In genomic region chr14:32259368-32260013, GRCh38 we compare ENCODE assay signal across 8 cellular contexts. TPM values are rescaled to one million over a fixed set of nuclear protein-coding genes. Genes with fewer than 3 reads are reported as not detected.
DNase-seq lines count a peak whose midpoint lies in the region; ATAC-seq, FAIRE-seq and TF ChIP-seq lines count a peak whose summit lies in the region.

No MANE protein-coding gene starts in this region.

- H3K4me2 ChIP-seq in GM12878 (ENCODE audit: control insufficient read depth, insufficient read depth), result peak overlapping the region; percentile 55; the same call in 1 of the 2 replicates

- no peaks in the 10 kb centered on the region for H3K79me2 ChIP-seq in GM12878 (ENCODE audit: control insufficient read depth, insufficient read depth, low read length)

- peaks cover 12% of the 10 kb centered on the region for H3K9me3 Mint-ChIP-seq in activated T-cell treated with anti-CD3 and anti-CD28 coated beads, Interleukin-2, amount 50 U/mL, for 4 hours
- H3K9me3 Mint-ChIP-seq in stimulated activated effector memory CD8-positive, alpha-beta T cell treated with anti-CD3 and anti-CD28 coated beads, Interleukin-12 subunit alpha, Interleukin-12 subunit beta, amount 100 ng/mL, for 72 hours, result peaks cover 7% of the 10 kb centered on the region

- H3K27ac Mint-ChIP-seq in stimulated activated effector memory CD8-positive, alpha-beta T cell treated with anti-CD3 and anti-CD28 coated beads, Interleukin-12 subunit alpha, Interleukin-12 subunit beta, amount 100 ng/mL, for 72 hours, result no peak overlapping the region

- ATAC-seq in activated T-cell treated with anti-CD3 and anti-CD28 coated beads, Interleukin-2, amount 50 U/mL, for 4 hours, result peak; percentile 50 to 60
- ATAC-seq in GM12878 (peak; percentile 90), Right ventricle myocardium superior (ENCODE audit: poor library complexity) (no peak)
- ATAC-seq in stimulated activated effector memory CD8-positive, alpha-beta T cell treated with anti-CD3 and anti-CD28 coated beads, Interleukin-12 subunit alpha, Interleukin-12 subunit beta, amount 100 ng/mL, for 72 hours, result peak; percentile 72

- no peak for TF ChIP-seq POLR2A in GM12878 (IDR thresholded peaks at IDR 0.05; ENCODE audit: low read depth, low read length)

- peaks cover 24% of the 10 kb centered on the region for H3K4me1 ChIP-seq in GM12878 (ENCODE audit: control insufficient read depth, insufficient read depth, low read length)

- peak; percentile 57 for FAIRE-seq in GM12878 (lab: Jason Lieb, UNC)

- intact Hi-C loops in GM12878 (cut with micrococcal nuclease; ENCODE audit: unreplicated experiment) (loop anchor here (1.0 to 5.0 kb wide), 2 partner anchors 113 to 301 kb away; no protein-coding TSS in a partner anchor), Right ventricle myocardium superior (cut with DNase I) (loop anchor here (10.0 kb wide), 1 partner anchor 205 kb away; no protein-coding TSS in a partner anchor)

- DNase-seq in activated T-cell treated with anti-CD3 and anti-CD28 coated beads, Interleukin-2, amount 50 U/mL, for 4 hours, result no peak
- no peak for DNase-seq in activated T-cell treated with anti-CD3 and anti-CD28 coated beads for 4 hours
- DNase-seq in H7, result peak; percentile 33
- peak; percentile 66 for DNase-seq in GM12878 (ENCODE audit: low read depth, low spot score)
- no peak for DNase-seq in stimulated activated effector memory CD8-positive, alpha-beta T cell treated with anti-CD3 and anti-CD28 coated beads, Interleukin-12 subunit alpha, Interleukin-12 subunit beta, amount 100 ng/mL, for 72 hours (ENCODE audit: low spot score in 2 of 2)
- no peak for DNase-seq in activated CD8-positive, alpha-beta memory T cell treated with anti-CD3 and anti-CD28 coated beads, Interleukin-2, amount 50 U/mL, for 48 hours
- no peak for DNase-seq in Right ventricle myocardium superior

- POLR2A ChIA-PET in GM12878 (lab: Charles Lee), result no interaction called here

- TF ChIP-seq CTCF in GM12878 (IDR thresholded peaks at IDR 0.05 in 2 of 3, conservative IDR thresholded peaks at IDR 0.05 in 1 of 3; ENCODE audit: control insufficient read depth in 2 of 3, extremely low read depth in 1 of 3, insufficient read depth in 1 of 3, low read depth in 3 of 3, low read length in 3 of 3), result no peak

- RAD21 ChIA-PET in GM12878 (lab: Charles Lee; ENCODE audit: unreplicated experiment), result interaction anchor here (0.8 to 2.3 kb wide), 16 partner anchors 13 to 839 kb away, joined by 3 to 13 read pairs (median 4); partner anchors contain the start of genes ARHGAP5 and HEATR5A

- H3K27ac ChIP-seq in KOPT-K1 (ENCODE audit: low read depth, low read length, poor library complexity, severe bottlenecking) (peak overlapping the region; percentile 70), GM12878 (ENCODE audit: control insufficient read depth, insufficient read depth) (peak overlapping the region; percentile 69)

- H2AFZ ChIP-seq in GM12878 (ENCODE audit: control insufficient read depth, low read depth, low read length), result peak overlapping the region; percentile 55; the same call in 1 of the 2 replicates

- no TSS peak for BruUV-seq in GM12878 (replicated peaks; lab: Mats Ljungman, UMichigan)

- peak; percentile 41 to 45; a peak in 2 of 4 replicates for TF ChIP-seq EP300 in GM12878 (IDR thresholded peaks at IDR 0.05; ENCODE audit: borderline replicate concordance in 1 of 2, control insufficient read depth in 1 of 2, low read depth in 2 of 2, low read length in 2 of 2)

- no peaks in the 10 kb centered on the region for H4K20me1 ChIP-seq in GM12878 (ENCODE audit: control insufficient read depth, insufficient read depth)

- H3K27me3 Mint-ChIP-seq in activated T-cell treated with anti-CD3 and anti-CD28 coated beads, Interleukin-2, amount 50 U/mL, for 4 hours (ENCODE audit: low read depth), result no peaks in the 10 kb centered on the region

- H3K4me3 Mint-ChIP-seq in activated T-cell treated with anti-CD3 and anti-CD28 coated beads, Interleukin-2, amount 50 U/mL, for 4 hours, result no peak overlapping the region
- no peak overlapping the region for H3K4me3 Mint-ChIP-seq in stimulated activated effector memory CD8-positive, alpha-beta T cell treated with anti-CD3 and anti-CD28 coated beads, Interleukin-12 subunit alpha, Interleukin-12 subunit beta, amount 100 ng/mL, for 72 hours

- H3K4me1 Mint-ChIP-seq in activated T-cell treated with anti-CD3 and anti-CD28 coated beads, Interleukin-2, amount 50 U/mL, for 4 hours (ENCODE audit: low read depth), result peaks cover 10% of the 10 kb centered on the region
- H3K4me1 Mint-ChIP-seq in stimulated activated effector memory CD8-positive, alpha-beta T cell treated with anti-CD3 and anti-CD28 coated beads, Interleukin-12 subunit alpha, Interleukin-12 subunit beta, amount 100 ng/mL, for 72 hours, result peaks cover 10% of the 10 kb centered on the region

- no peak overlapping the region for H3K4me3 ChIP-seq in H7 (ENCODE audit: insufficient read depth, low read depth, low read length)
- no peak overlapping the region for H3K4me3 ChIP-seq in GM12878

- H3K36me3 ChIP-seq in H7 (replicated peaks; ENCODE audit: control insufficient read depth, insufficient read depth, low read length) (no peaks in the 10 kb centered on the region; the same call in 1 of the 2 replicates), KOPT-K1 (ENCODE audit: insufficient read depth, low read length) (no peaks in the 10 kb centered on the region), GM12878 (ENCODE audit: control insufficient read depth in 2 of 2, insufficient read depth in 2 of 2, low read length in 1 of 2) (no peaks in the 10 kb centered on the region)

- no peaks in the 10 kb centered on the region for H3K36me3 Mint-ChIP-seq in activated T-cell treated with anti-CD3 and anti-CD28 coated beads, Interleukin-2, amount 50 U/mL, for 4 hours (ENCODE audit: insufficient read depth)
- no peaks in the 10 kb centered on the region for H3K36me3 Mint-ChIP-seq in stimulated activated effector memory CD8-positive, alpha-beta T cell treated with anti-CD3 and anti-CD28 coated beads, Interleukin-12 subunit alpha, Interleukin-12 subunit beta, amount 100 ng/mL, for 72 hours

- no peak overlapping the region for H3K9ac ChIP-seq in GM12878 (ENCODE audit: control insufficient read depth, insufficient read depth, low read length)

- H3K9me3 ChIP-seq in KOPT-K1 (ENCODE audit: insufficient read depth, low read length, poor library complexity, severe bottlenecking) (peaks cover 19% of the 10 kb centered on the region), GM12878 (replicated peaks; ENCODE audit: control insufficient read depth, insufficient read depth, low read length) (peaks cover 8% of the 10 kb centered on the region; the same call in 1 of the 3 replicates)

- 0 out of 2 replicates have a peak, but pooled peaks have one; percentile 6 for TF ChIP-seq RAD21 in GM12878 (IDR thresholded peaks at IDR 0.05; ENCODE audit: insufficient read depth, low read depth, low read length)

- SMC1A ChIA-PET in GM12878 (lab: Charles Lee; ENCODE audit: uncharacterized antibody, unreplicated experiment), result interaction anchor here (0.5 to 2.2 kb wide), 30 partner anchors 9 to 768 kb away, joined by 3 to 13 read pairs (median 3); partner anchors contain the start of gene ARHGAP5

- CTCF ChIA-PET in GM12878 (lab: Yijun Ruan, JAX), result interaction anchor here (0.7 to 2.5 kb wide), 19 partner anchors 9 to 749 kb away, joined by 3 to 23 read pairs (median 4); no protein-coding TSS in a partner anchor

- no peaks in the 10 kb centered on the region for H3K27me3 ChIP-seq in H7 (ENCODE audit: control insufficient read depth, insufficient read depth, low read length)
- no peaks in the 10 kb centered on the region for H3K27me3 ChIP-seq in GM12878 (replicated peaks in 1 of 2; ENCODE audit: control insufficient read depth in 2 of 2, insufficient read depth in 2 of 2, low read length in 1 of 2)

- in situ Hi-C loops in GM12878 (cut with MboI), result loop anchor here (5.0 kb wide), 3 partner anchors 208 to 752 kb away; no protein-coding TSS in a partner anchor

RNA-seq across cellular contexts. Expression of gene RNU6-8, which starts 56.4 kb away (rescaled TPM):
- not detected for total RNA-seq in activated T-cell treated with anti-CD3 and anti-CD28 coated beads, Interleukin-2, amount 50 U/mL, for 4 hours
- total RNA-seq in H7 (2014; rRNA removed; shearing (Covaris generic)), result not detected in 2 replicates
- total RNA-seq in GM12878 (2013; cell fraction: nucleolus; rRNA removed), result not detected in 2 replicates
- total RNA-seq in GM12878 (2014; rRNA removed) (not detected in 2 replicates), GM12878 (2014; rRNA removed; fragmentation: Illumina TruSeq; extraction: Trizol) (not detected in 2 replicates), GM12878 (2021) (not detected in 2 replicates), Right ventricle myocardium superior (not detected)
- polyA plus RNA-seq in GM12878 (2011; ENCODE audit: low read depth), result not detected
- polyA plus RNA-seq in GM12878 (2011; rRNA removed) (not detected in 2 replicates), GM12878 (2014; fragmentation: Illumina TruSeq; extraction: Trizol) (not detected in 2 replicates), GM12878 (2014; fragmentation: Nextera tagmentation; extraction: Ambion mirVana) (not detected), GM12878 (2014; rRNA removed) (not detected in 2 replicates), GM12878 (2016; fragmentation: Nextera tagmentation; extraction: Ambion mirVana) (not detected)
- polyA plus RNA-seq in GM12878 (2011; cell fraction: cytosol; rRNA removed), result not detected in 2 replicates
- not detected in 2 replicates for polyA plus RNA-seq in GM12878 (2011; cell fraction: nucleus; rRNA removed)
- not detected in 2 replicates for polyA plus RNA-seq in GM12878 (2012)
- not detected in 2 replicates for polyA minus RNA-seq in GM12878 (2011; rRNA and poly(A)+ RNA removed)
- not detected in 2 replicates for polyA minus RNA-seq in GM12878 (2011; cell fraction: cytosol; rRNA and poly(A)+ RNA removed)
- polyA minus RNA-seq in GM12878 (2011; cell fraction: nucleus; rRNA and poly(A)+ RNA removed), result under 0.01 TPM in 1 of 2 replicates, not detected in the other

RNA-seq across cellular contexts. Expression of gene RNU6-7, which starts 57.6 kb away (rescaled TPM):
- not detected for total RNA-seq in activated T-cell treated with anti-CD3 and anti-CD28 coated beads, Interleukin-2, amount 50 U/mL, for 4 hours
- not detected in 2 replicates for total RNA-seq in H7 (2014; rRNA removed; shearing (Covaris generic))
- not detected in 2 replicates for total RNA-seq in GM12878 (2013; cell fraction: nucleolus; rRNA removed)
- total RNA-seq in GM12878 (2014; rRNA removed) (not detected in 2 replicates), GM12878 (2014; rRNA removed; fragmentation: Illumina TruSeq; extraction: Trizol) (not detected in 2 replicates), GM12878 (2021) (not detected in 2 replicates), Right ventricle myocardium superior (not detected)
- polyA plus RNA-seq in GM12878 (2011; ENCODE audit: low read depth), result not detected
- polyA plus RNA-seq in GM12878 (2011; rRNA removed) (not detected in 2 replicates), GM12878 (2014; fragmentation: Illumina TruSeq; extraction: Trizol) (not detected in 2 replicates), GM12878 (2014; fragmentation: Nextera tagmentation; extraction: Ambion mirVana) (not detected), GM12878 (2014; rRNA removed) (not detected in 2 replicates), GM12878 (2016; fragmentation: Nextera tagmentation; extraction: Ambion mirVana) (not detected)
- polyA plus RNA-seq in GM12878 (2011; cell fraction: cytosol; rRNA removed), result not detected in 2 replicates
- not detected in 2 replicates for polyA plus RNA-seq in GM12878 (2011; cell fraction: nucleus; rRNA removed)
- not detected in 2 replicates for polyA plus RNA-seq in GM12878 (2012)
- polyA minus RNA-seq in GM12878 (2011; rRNA and poly(A)+ RNA removed), result not detected in 2 replicates
- polyA minus RNA-seq in GM12878 (2011; cell fraction: cytosol; rRNA and poly(A)+ RNA removed), result not detected in 2 replicates
- under 0.01 TPM in 1 of 2 replicates, not detected in the other for polyA minus RNA-seq in GM12878 (2011; cell fraction: nucleus; rRNA and poly(A)+ RNA removed)

Comparison
In these comparisons a context has a peak if more than half of its experiments do, and no peak if none do; other contexts are left out.
1. DNase-seq: peak in H7 (single experiment) and GM12878 (single experiment); none in activated T-cell treated with anti-CD3 and anti-CD28 coated beads, Interleukin-2, amount 50 U/mL, for 4 hours (single experiment), activated T-cell treated with anti-CD3 and anti-CD28 coated beads for 4 hours (single experiment), stimulated activated effector memory CD8-positive, alpha-beta T cell treated with anti-CD3 and anti-CD28 coated beads, Interleukin-12 subunit alpha, Interleukin-12 subunit beta, amount 100 ng/mL, for 72 hours (0 of 2), activated CD8-positive, alpha-beta memory T cell treated with anti-CD3 and anti-CD28 coated beads, Interleukin-2, amount 50 U/mL, for 48 hours (single experiment) and Right ventricle myocardium superior (single experiment).